Comparison of ENCODE assay signal across 16 cellular contexts in the genomic region with DNA sequence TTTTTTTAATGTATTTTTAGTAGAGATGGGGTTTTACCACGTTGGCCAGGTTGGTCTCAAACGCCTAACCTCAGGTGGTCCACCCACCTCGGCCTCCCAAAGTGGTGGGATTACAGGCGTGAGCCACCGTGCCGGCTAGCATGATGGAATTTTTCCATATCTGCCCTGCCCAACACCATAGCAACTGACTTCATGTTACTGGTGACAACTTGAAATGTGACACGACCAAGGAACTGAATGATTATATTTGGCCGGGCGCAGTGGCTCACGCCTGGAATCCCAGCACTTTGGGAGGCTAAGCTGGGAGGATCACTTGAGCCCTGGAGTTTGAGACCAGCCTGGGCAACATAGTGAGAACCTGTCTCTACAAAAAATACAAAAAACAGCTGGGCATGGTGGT. TPM values are rescaled to one million over a fixed set of nuclear protein-coding genes. Genes with fewer than 3 reads are reported as not detected.
A peak's percentile ranks its signal among the peaks of the same experiment; 100 is the strongest.
DNase-seq lines count a peak whose midpoint lies in the region; ATAC-seq, FAIRE-seq and TF ChIP-seq lines count a peak whose summit lies in the region.
"Not testable (repeated sequence)": the region's sequence is repeated elsewhere in the genome, so short reads cannot be mapped to it uniquely, and the experiment has no call there.
"Had no signal": no experiment of that assay in that cellular context is flagged by ENCODE, and none has a peak within 500 bp of the region (broad histone marks: within the 10 kb centered on the region; RNA-seq: fewer than 3 reads in every experiment).

No MANE protein-coding gene starts in this region.

- not testable (repeated sequence) for H2BK12ac ChIP-seq in H1 (ENCODE audit: low read depth, low read length)

- DNase-seq in SJCRH30: peak in 1 of 2 experiments; percentile 32
- not testable (repeated sequence) for DNase-seq in H1 (ENCODE audit: low read depth in 1 of 2, low spot score in 2 of 2); psoas muscle
- peak; percentile 50 for DNase-seq in myocyte (ENCODE audit: low read depth)
- peak in 1 of 2 donors; percentile 50 for DNase-seq in gastrocnemius medialis

- H3K56ac ChIP-seq in H1 (replicated peaks; ENCODE audit: insufficient read length, low read depth, low read length): not testable (repeated sequence)

- not testable (repeated sequence) for H3K23ac ChIP-seq in H1 (ENCODE audit: insufficient read length)

- H3K79me1 ChIP-seq in H1 (ENCODE audit: low read depth, low read length): not testable (repeated sequence)

- not testable (repeated sequence) for H4K5ac ChIP-seq in H1 (ENCODE audit: insufficient read length, low read depth, low read length)

- POLR2A ChIA-PET in H1 (lab: Charles Lee; ENCODE audit: partially characterized antibody): interaction anchor here (2.9 to 5.1 kb wide), 5 partner anchors 9 to 61 kb away, joined by 7 to 46 read pairs (median 23); a partner anchor contains a TSS

- not testable (repeated sequence) for H3K27me3 ChIP-seq in SJCRH30; H1 (replicated peaks in 1 of 4; ENCODE audit: control insufficient read depth in 3 of 4, extremely low read depth in 1 of 4, insufficient read depth in 3 of 4, low read length in 3 of 4); gastroesophageal sphincter; psoas muscle (ENCODE audit: insufficient read depth in 3 of 3, low read length in 2 of 3); gastrocnemius medialis; skeletal muscle tissue (ENCODE audit: control insufficient read depth in 3 of 3, insufficient read depth in 3 of 3, low read length in 3 of 3)

- H3K4me1 ChIP-seq in SJCRH30 (peaks cover 14% of the 10 kb centered on the region), gastroesophageal sphincter (peaks cover under 1 to 60% (median 4%) of the 10 kb centered on the region in 3 donors), psoas muscle (peaks cover 14% of the 10 kb centered on the region), gastrocnemius medialis (peaks cover 22 to 24% of the 10 kb centered on the region in 2 donors), skeletal muscle tissue (ENCODE audit: control insufficient read depth in 3 of 3, insufficient read depth in 3 of 3, low read length in 3 of 3) (peaks cover 11 to 26% (median 18%) of the 10 kb centered on the region in 3 donors)
- H3K4me1 ChIP-seq in H1 (replicated peaks in 1 of 4; ENCODE audit: control insufficient read depth in 3 of 4, insufficient read depth in 4 of 4, low read length in 3 of 4): not testable (repeated sequence)

- not testable (repeated sequence) for H2AFZ ChIP-seq in H1 (ENCODE audit: low read length)

- not testable (repeated sequence) for H2BK120ac ChIP-seq in H1 (replicated peaks; ENCODE audit: low read depth, low read length)

- CTCF ChIA-PET in H1 (lab: Charles Lee; ENCODE audit: partially characterized antibody): interaction anchor here (0.7 to 7.7 kb wide), 8 partner anchors 7 to 235 kb away, joined by 3 to 150 read pairs (median 5); a partner anchor contains a TSS

- H3K23me2 ChIP-seq in H1 (ENCODE audit: low read depth, low read length): not testable (repeated sequence)

- 0 out of 2 replicates have a peak overlapping the region, but pooled peaks have one; percentile 48 for H2BK20ac ChIP-seq in H1 (ENCODE audit: low read length)

- FAIRE-seq in H1 (lab: Jason Lieb, UNC): not testable (repeated sequence)

- not testable (repeated sequence) for H3K9me3 ChIP-seq in SJCRH30 (replicated peaks); H1 (ENCODE audit: insufficient read depth in 2 of 2, low read depth in 1 of 2, low read length in 1 of 2); gastroesophageal sphincter; psoas muscle; gastrocnemius medialis; skeletal muscle tissue (ENCODE audit: control insufficient read depth in 3 of 3, low read length in 3 of 3)

- in situ Hi-C loops in gastrocnemius medialis (cut with MboI; ENCODE audit: low sequenced_read_pairs in 4 of 4): loop anchor here in 1 of 4 donors (5.0 kb wide), 1 partner anchor 75 kb away; a partner anchor contains a TSS

- H2BK5ac ChIP-seq in H1 (ENCODE audit: low read depth, low read length): not testable (repeated sequence)

- not testable (repeated sequence) for H3K4me3 ChIP-seq in SJCRH30; H1 (ENCODE audit: extremely low read depth in 1 of 4, insufficient read depth in 2 of 4, low read depth in 3 of 4, low read length in 4 of 4); gastroesophageal sphincter; psoas muscle; gastrocnemius medialis; skeletal muscle tissue (ENCODE audit: low read length in 3 of 3)

- H3K4ac ChIP-seq in H1 (replicated peaks; ENCODE audit: insufficient read length, low read depth, low read length): not testable (repeated sequence)

- TF ChIP-seq EP300 in H1 (IDR thresholded peaks at IDR 0.05; ENCODE audit: borderline replicate concordance in 1 of 2, low read depth in 2 of 2, low read length in 2 of 2); gastroesophageal sphincter (IDR thresholded peaks at IDR 0.05): not testable (repeated sequence)

- H3K36me3 ChIP-seq in SJCRH30 (peaks cover 11% of the 10 kb centered on the region; the same call in 1 of the 2 replicates), H1 (ENCODE audit: control insufficient read depth in 2 of 4, insufficient read depth in 4 of 4, low read length in 3 of 4) (peaks cover 10 to 29% (median 23%) of the 10 kb centered on the region in 4 experiments; a peak in 6 of 8 replicates), gastroesophageal sphincter (peaks cover 0 to 59% of the 10 kb centered on the region in 2 donors), psoas muscle (ENCODE audit: insufficient read depth in 1 of 2, low read depth in 1 of 2) (peaks cover 3 to 41% of the 10 kb centered on the region in 2 donors), gastrocnemius medialis (peaks cover 0 to 31% of the 10 kb centered on the region in 2 donors), skeletal muscle tissue (ENCODE audit: control insufficient read depth in 3 of 3, insufficient read depth in 3 of 3, low read length in 3 of 3) (peaks cover 27 to 31% (median 28%) of the 10 kb centered on the region in 3 donors)

- not testable (repeated sequence) for H3K4me2 ChIP-seq in H1 (ENCODE audit: insufficient read depth in 1 of 2, low read depth in 2 of 2, low read length in 2 of 2)

- not testable (repeated sequence) for H4K91ac ChIP-seq in H1 (replicated peaks; ENCODE audit: insufficient read length, low read length)

- intact Hi-C loops in psoas muscle (cut with DNase I): loop anchor here (1.0 to 5.0 kb wide), 2 partner anchors 21 to 40 kb away; a partner anchor contains a TSS
- intact Hi-C loops in gastrocnemius medialis (cut with DNase I; ENCODE audit: low total_unique reads): not testable (repeated sequence)

- not testable (repeated sequence) for TF ChIP-seq POLR2A in H1 (IDR thresholded peaks at IDR 0.05; ENCODE audit: control extremely low read depth in 1 of 2, low read depth in 2 of 2, low read length in 2 of 2); gastroesophageal sphincter (IDR thresholded peaks at IDR 0.05); gastrocnemius medialis (IDR thresholded peaks at IDR 0.05)

- H4K8ac ChIP-seq in H1 (ENCODE audit: extremely low read depth, insufficient read depth, low read length): not testable (repeated sequence)

- 89% methylated on average over 10 of the region's 10 CpGs; no CpG with 5 or more reads in 1 of the 2 experiments for WGBS in H1 (ENCODE audit: extremely low coverage in 1 of 2, insufficient coverage in 1 of 2, insufficient read length in 1 of 2, insufficient replicate concordance in 2 of 2, low coverage in 1 of 2, low lambda C conversion rate in 2 of 2, missing lambda C conversion rate in 1 of 2), 2 experiments
- WGBS in gastroesophageal sphincter (ENCODE audit: low coverage in 1 of 2), 2 donors: 65 to 72% methylated on average over 2 to 3 of the region's 10 CpGs
- WGBS in psoas muscle, 3 donors: 24 to 39% (median 29%) methylated on average over 10 of the region's 10 CpGs

- not testable (repeated sequence) for H3K9ac ChIP-seq in H1 (replicated peaks in 1 of 4; ENCODE audit: extremely low read depth in 1 of 4, low read depth in 3 of 4, low read length in 3 of 4); skeletal muscle tissue (ENCODE audit: low read depth in 1 of 3, low read length in 3 of 3)

- H3K79me2 ChIP-seq in H1 (ENCODE audit: control insufficient read depth in 1 of 2, insufficient read depth in 2 of 2, low read length in 2 of 2): not testable (repeated sequence)

- TF ChIP-seq RAD21 in H1 (IDR thresholded peaks at IDR 0.05 in 1 of 2, conservative IDR thresholded peaks at IDR 0.05 in 1 of 2; ENCODE audit: low read depth in 2 of 2, low read length in 2 of 2): not testable (repeated sequence)

- TF ChIP-seq CTCF in H1 (IDR thresholded peaks at IDR 0.05; ENCODE audit: control extremely low read depth in 1 of 3, insufficient read depth in 1 of 3, low read depth in 1 of 3, low read length in 3 of 3); gastroesophageal sphincter (IDR thresholded peaks at IDR 0.05); psoas muscle (IDR thresholded peaks at IDR 0.05); gastrocnemius medialis (IDR thresholded peaks at IDR 0.05 in 4 of 5, conservative IDR thresholded peaks at IDR 0.05 in 1 of 5): not testable (repeated sequence)

- H4K20me1 ChIP-seq in H1 (replicated peaks in 1 of 2; ENCODE audit: control insufficient read depth in 1 of 2, insufficient read depth in 2 of 2, low read length in 2 of 2): not testable (repeated sequence)

- H3K27ac ChIP-seq in SJCRH30: peak overlapping the region; percentile 79
- not testable (repeated sequence) for H3K27ac ChIP-seq in H1 (ENCODE audit: low read depth, low read length)
- peak overlapping the region in 3 of 4 donors; percentile 4 to 56 (median 54) for H3K27ac ChIP-seq in gastroesophageal sphincter
- peak overlapping the region; percentile 62 for H3K27ac ChIP-seq in psoas muscle
- peak overlapping the region; percentile 58 to 81 (median 74) for H3K27ac ChIP-seq in gastrocnemius medialis
- H3K27ac ChIP-seq in skeletal muscle tissue (ENCODE audit: low read depth, low read length): peak overlapping the region; percentile 62

- not testable (repeated sequence) for H3K18ac ChIP-seq in H1 (ENCODE audit: extremely low read depth, low read length)

- H2BK15ac ChIP-seq in H1 (ENCODE audit: low read length): not testable (repeated sequence)

- not testable (repeated sequence) for H2AK5ac ChIP-seq in H1 (ENCODE audit: low read depth, low read length)

- not testable (repeated sequence) for ATAC-seq in gastroesophageal sphincter
- ATAC-seq in psoas muscle (peak; percentile 44 to 64 (median 52)), gastrocnemius medialis (peak; percentile 57 to 68)

- not testable (repeated sequence) for H3K14ac ChIP-seq in H1 (ENCODE audit: insufficient read length)

RNA-seq across cellular contexts. Expression of a gene that starts 8.8 kb away (rescaled TPM):
- total RNA-seq in SJCRH30 (2014; rRNA removed; shearing (Covaris generic)): 204 and 219 TPM in 2 replicates
- total RNA-seq in H1 (2021; fragmentation: NEBNext Ultra II Directional; extraction: Animal tissue kit (Norgen Biotek cat#: 25700)): 361 and 371 TPM in 2 replicates
- 588 and 709 TPM in 2 replicates for polyA plus RNA-seq in H1 (2011; rRNA removed)
- polyA plus RNA-seq in H1 (2011; cell fraction: cytosol; rRNA removed): 652 TPM
- 471 TPM for polyA plus RNA-seq in H1 (2011; cell fraction: nucleus; rRNA removed)
- 211 to 357 TPM (median 346 TPM) in 4 replicates for polyA plus RNA-seq in H1 (2012, experiment 1 of 2)
- 655 TPM for polyA plus RNA-seq in H1 (2012, experiment 2 of 2)
- 479 TPM for polyA plus RNA-seq in H1 (2013, experiment 1 of 2)
- polyA plus RNA-seq in H1 (2013, experiment 2 of 2): 488 TPM
- polyA minus RNA-seq in H1 (2011; rRNA and poly(A)+ RNA removed): 94.3 and 112 TPM in 2 replicates
- 88.6 TPM for polyA minus RNA-seq in H1 (2011; cell fraction: cytosol; rRNA and poly(A)+ RNA removed)
- polyA minus RNA-seq in H1 (2011; cell fraction: nucleus; rRNA and poly(A)+ RNA removed): 76.1 TPM
- 1,000 to 10,000 TPM; 1,196 to 1,646 (median 1,370) TPM for total RNA-seq in gastroesophageal sphincter
- 2,157 and 3,026 TPM in 2 replicates for total RNA-seq in myocyte
- 740 TPM for polyA plus RNA-seq in myocyte (2012)
- total RNA-seq in psoas muscle: 100 to 1,000 TPM; 677 to 969 (median 733) TPM
- polyA plus RNA-seq in psoas muscle: 1,000 to 10,000 TPM in 2 of 3 donors, 100 to 1,000 TPM in 1; 434 to 1,620 (median 1,372) TPM
- total RNA-seq in gastrocnemius medialis: 1,000 to 10,000 TPM in 3 of 4 donors, 100 to 1,000 TPM in 1; 730 to 1,512 (median 1,402) TPM
- 450 TPM for total RNA-seq in skeletal muscle tissue

RNA-seq across cellular contexts. Expression of a gene that starts 17.0 kb away (rescaled TPM):
- total RNA-seq in SJCRH30 (2014; rRNA removed; shearing (Covaris generic)): not detected in 2 replicates
- not detected in 2 replicates for total RNA-seq in H1 (2021; fragmentation: NEBNext Ultra II Directional; extraction: Animal tissue kit (Norgen Biotek cat#: 25700))
- 0.03 and 0.05 TPM in 2 replicates for polyA plus RNA-seq in H1 (2011; rRNA removed)
- polyA plus RNA-seq in H1 (2011; cell fraction: cytosol; rRNA removed): not detected
- polyA plus RNA-seq in H1 (2011; cell fraction: nucleus; rRNA removed): not detected
- polyA plus RNA-seq in H1 (2012, experiment 1 of 2): not detected in 4 replicates
- not detected for polyA plus RNA-seq in H1 (2012, experiment 2 of 2)
- polyA plus RNA-seq in H1 (2013, experiment 1 of 2): 0.04 TPM
- 0.04 TPM for polyA plus RNA-seq in H1 (2013, experiment 2 of 2)
- not detected in 2 replicates for polyA minus RNA-seq in H1 (2011; rRNA and poly(A)+ RNA removed)
- polyA minus RNA-seq in H1 (2011; cell fraction: cytosol; rRNA and poly(A)+ RNA removed): not detected
- not detected for polyA minus RNA-seq in H1 (2011; cell fraction: nucleus; rRNA and poly(A)+ RNA removed)
- not detected for total RNA-seq in gastroesophageal sphincter
- total RNA-seq in myocyte: not detected in 2 replicates
- not detected for polyA plus RNA-seq in myocyte (2012)
- total RNA-seq in psoas muscle: not detected
- not detected for polyA plus RNA-seq in psoas muscle
- total RNA-seq in gastrocnemius medialis: not detected
- not detected for total RNA-seq in skeletal muscle tissue
- total RNA-seq: A673; CD4-positive, alpha-beta memory T cell; CD4-positive, CD25-positive, alpha-beta regulatory T cell; CD8-positive, alpha-beta memory T cell; Daoy; G401; GM12878 had no signal
- polyA plus RNA-seq: AG04450; CD14-positive monocyte; CD4-positive, alpha-beta memory T cell; CD4-positive, CD25-positive, alpha-beta regulatory T cell; CD8-positive, alpha-beta memory T cell; GM12878 had no signal

RNA-seq across cellular contexts. Expression of a gene that starts 34.4 kb away (rescaled TPM):
- 0.10 and 0.89 TPM in 2 replicates for total RNA-seq in SJCRH30 (2014; rRNA removed; shearing (Covaris generic))
- total RNA-seq in H1 (2021; fragmentation: NEBNext Ultra II Directional; extraction: Animal tissue kit (Norgen Biotek cat#: 25700)): not detected in 2 replicates
- polyA plus RNA-seq in H1 (2011; rRNA removed) (0.06 and 0.08 TPM in 2 replicates), psoas muscle (under 1 TPM in 1 of 3 donors, not detected in 2; 0.01 TPM)
- polyA plus RNA-seq in H1 (2011; cell fraction: cytosol; rRNA removed): 0.04 TPM
- 0.03 TPM for polyA plus RNA-seq in H1 (2011; cell fraction: nucleus; rRNA removed)
- polyA plus RNA-seq in H1 (2012, experiment 1 of 2): 0.08 to 0.24 TPM (median 0.23 TPM) in 3 of 4 replicates, not detected in the other
- 0.08 TPM for polyA plus RNA-seq in H1 (2012, experiment 2 of 2)
- 0.02 TPM for polyA plus RNA-seq in H1 (2013, experiment 1 of 2)
- polyA plus RNA-seq in H1 (2013, experiment 2 of 2): not detected
- polyA minus RNA-seq in H1 (2011; rRNA and poly(A)+ RNA removed): 0.06 and 0.07 TPM in 2 replicates
- not detected for polyA minus RNA-seq in H1 (2011; cell fraction: cytosol; rRNA and poly(A)+ RNA removed)
- not detected for polyA minus RNA-seq in H1 (2011; cell fraction: nucleus; rRNA and poly(A)+ RNA removed)
- total RNA-seq in gastroesophageal sphincter (not detected), myocyte (not detected in 2 replicates), psoas muscle (not detected), gastrocnemius medialis (not detected), skeletal muscle tissue (not detected)
- not detected for polyA plus RNA-seq in myocyte (2012)
- total RNA-seq: A673; CD4-positive, alpha-beta memory T cell; CD4-positive, CD25-positive, alpha-beta regulatory T cell; CD8-positive, alpha-beta memory T cell; Daoy; GM12878 had no signal
- polyA plus RNA-seq: AG04450; CD14-positive monocyte; CD4-positive, alpha-beta memory T cell; CD4-positive, CD25-positive, alpha-beta regulatory T cell; CD8-positive, alpha-beta memory T cell; GM12878 had no signal

RNA-seq across cellular contexts. Expression of a gene that starts 42.0 kb away (rescaled TPM):
- 194 TPM in 2 replicates for total RNA-seq in SJCRH30 (2014; rRNA removed; shearing (Covaris generic))
- total RNA-seq in H1 (2021; fragmentation: NEBNext Ultra II Directional; extraction: Animal tissue kit (Norgen Biotek cat#: 25700)): 245 and 262 TPM in 2 replicates
- polyA plus RNA-seq in H1 (2011; rRNA removed): 107 and 220 TPM in 2 replicates
- 290 TPM for polyA plus RNA-seq in H1 (2011; cell fraction: cytosol; rRNA removed)
- 223 TPM for polyA plus RNA-seq in H1 (2011; cell fraction: nucleus; rRNA removed)
- polyA plus RNA-seq in H1 (2012, experiment 1 of 2): 377 to 540 TPM (median 444 TPM) in 4 replicates
- polyA plus RNA-seq in H1 (2012, experiment 2 of 2): 373 TPM
- 261 TPM for polyA plus RNA-seq in H1 (2013, experiment 1 of 2)
- 273 TPM for polyA plus RNA-seq in H1 (2013, experiment 2 of 2)
- 54.9 and 63.7 TPM in 2 replicates for polyA minus RNA-seq in H1 (2011; rRNA and poly(A)+ RNA removed)
- polyA minus RNA-seq in H1 (2011; cell fraction: cytosol; rRNA and poly(A)+ RNA removed): 173 TPM
- 99.3 TPM for polyA minus RNA-seq in H1 (2011; cell fraction: nucleus; rRNA and poly(A)+ RNA removed)
- total RNA-seq in gastroesophageal sphincter: 100 to 1,000 TPM; 332 to 592 (median 362) TPM
- 101 and 106 TPM in 2 replicates for total RNA-seq in myocyte
- polyA plus RNA-seq in myocyte (2012): 164 TPM
- 100 to 1,000 TPM in 3 of 4 donors, 10 to 100 TPM in 1; 96.3 to 166 (median 127) TPM for total RNA-seq in psoas muscle
- polyA plus RNA-seq in psoas muscle: 100 to 1,000 TPM; 247 to 268 (median 257) TPM
- total RNA-seq in gastrocnemius medialis: 100 to 1,000 TPM; 141 to 262 (median 150) TPM
- 93.9 TPM for total RNA-seq in skeletal muscle tissue
